Comparison of ENCODE assay signal across 8 cellular contexts in genomic region chr20:39081255-39081654, GRCh38.
DNase-seq lines count a peak whose midpoint lies in the region; ATAC-seq and TF ChIP-seq lines count a peak whose summit lies in the region.

No MANE protein-coding gene starts in this region.

- TF ChIP-seq CTCF in mucosa of descending colon (IDR thresholded peaks at IDR 0.05), result peak; percentile 92

- DNase-seq in EL (peak; percentile 73), NT2/D1 (ENCODE audit: low read depth, low spot score) (peak; percentile 77), epidermal melanocyte (ENCODE audit: insufficient read length, low spot score) (peak; percentile 96), mucosa of descending colon (peak in 2 of 3 donors; percentile 83 to 94)
- peak; percentile 87 for DNase-seq in activated CD8-positive, alpha-beta memory T cell treated with anti-CD3 and anti-CD28 coated beads, Interleukin-2, amount 10 ng/mL, durations not matched to agents 7 days and 5 days
- peak; percentile 94 for DNase-seq in stimulated activated CD8-positive, alpha-beta memory T cell treated with anti-CD3 and anti-CD28 coated beads, Interleukin-4, amount 100 ng/mL, for 48 hours

- H3K27me3 Mint-ChIP-seq in activated CD8-positive, alpha-beta memory T cell treated with anti-CD3 and anti-CD28 coated beads, Interleukin-2, amount 10 ng/mL, durations not matched to agents 7 days and 5 days, result peaks cover 36% of the 10 kb centered on the region

- CTCF ChIA-PET in activated CD8-positive, alpha-beta memory T cell treated with anti-CD3 and anti-CD28 coated beads, Interleukin-2, amount 10 ng/mL, durations not matched to agents 7 days and 5 days (lab: Charles Lee), result interaction anchor here (0.6 to 8.9 kb wide), 11 partner anchors 9 to 157 kb away, joined by 3 to 170 read pairs (median 4); partner anchors contain the start of genes DHX35 and FAM83D

- H3K36me3 Mint-ChIP-seq in activated CD8-positive, alpha-beta memory T cell treated with anti-CD3 and anti-CD28 coated beads, Interleukin-2, amount 10 ng/mL, durations not matched to agents 7 days and 5 days, result no peaks in the 10 kb centered on the region

- H3K4me1 ChIP-seq in NT2/D1 (ENCODE audit: insufficient read depth, insufficient read length), result peaks cover 3% of the 10 kb centered on the region
- no peaks in the 10 kb centered on the region for H3K4me1 ChIP-seq in mucosa of descending colon (ENCODE audit: low read depth)

- H3K27me3 ChIP-seq in NT2/D1 (ENCODE audit: insufficient read depth, insufficient read length), result no peaks in the 10 kb centered on the region

- no peak overlapping the region for H3K9ac ChIP-seq in NT2/D1 (ENCODE audit: insufficient read length, low read depth)

- H3K36me3 ChIP-seq in NT2/D1 (ENCODE audit: insufficient read depth, insufficient read length, low read length) (no peaks in the 10 kb centered on the region), mucosa of descending colon (ENCODE audit: low read depth) (no peaks in the 10 kb centered on the region)

- peaks cover 8% of the 10 kb centered on the region for H3K4me1 Mint-ChIP-seq in activated CD8-positive, alpha-beta memory T cell treated with anti-CD3 and anti-CD28 coated beads, Interleukin-2, amount 10 ng/mL, durations not matched to agents 7 days and 5 days

- H3K4me3 Mint-ChIP-seq in activated CD8-positive, alpha-beta memory T cell treated with anti-CD3 and anti-CD28 coated beads, Interleukin-2, amount 10 ng/mL, durations not matched to agents 7 days and 5 days, result no peak overlapping the region

- intact Hi-C loops in mucosa of descending colon (cut with DNase I, micrococcal nuclease), result no loop called here

- ATAC-seq in HG03378 (IDR thresholded peaks at IDR 0.05; ENCODE audit: unreplicated experiment), result peak; percentile 78
- ATAC-seq in activated CD8-positive, alpha-beta memory T cell treated with anti-CD3 and anti-CD28 coated beads, Interleukin-2, amount 10 ng/mL, durations not matched to agents 7 days and 5 days, result peak; percentile 86
- ATAC-seq in mucosa of descending colon, result peak; percentile 84
- ATAC-seq in HG03469 (IDR thresholded peaks at IDR 0.05; ENCODE audit: unreplicated experiment), result no peak

- no peaks in the 10 kb centered on the region for H3K9me3 Mint-ChIP-seq in activated CD8-positive, alpha-beta memory T cell treated with anti-CD3 and anti-CD28 coated beads, Interleukin-2, amount 10 ng/mL, durations not matched to agents 7 days and 5 days (ENCODE audit: low read depth)

- no peak overlapping the region for H3K27ac Mint-ChIP-seq in activated CD8-positive, alpha-beta memory T cell treated with anti-CD3 and anti-CD28 coated beads, Interleukin-2, amount 10 ng/mL, durations not matched to agents 7 days and 5 days

- H3K9me3 ChIP-seq in NT2/D1 (ENCODE audit: insufficient read depth, low read length) (no peaks in the 10 kb centered on the region), mucosa of descending colon (no peaks in the 10 kb centered on the region)

- H3K4me3 ChIP-seq in NT2/D1 (ENCODE audit: insufficient read length, low read depth) (no peak overlapping the region), mucosa of descending colon (no peak overlapping the region)
